In the genomic region with DNA sequence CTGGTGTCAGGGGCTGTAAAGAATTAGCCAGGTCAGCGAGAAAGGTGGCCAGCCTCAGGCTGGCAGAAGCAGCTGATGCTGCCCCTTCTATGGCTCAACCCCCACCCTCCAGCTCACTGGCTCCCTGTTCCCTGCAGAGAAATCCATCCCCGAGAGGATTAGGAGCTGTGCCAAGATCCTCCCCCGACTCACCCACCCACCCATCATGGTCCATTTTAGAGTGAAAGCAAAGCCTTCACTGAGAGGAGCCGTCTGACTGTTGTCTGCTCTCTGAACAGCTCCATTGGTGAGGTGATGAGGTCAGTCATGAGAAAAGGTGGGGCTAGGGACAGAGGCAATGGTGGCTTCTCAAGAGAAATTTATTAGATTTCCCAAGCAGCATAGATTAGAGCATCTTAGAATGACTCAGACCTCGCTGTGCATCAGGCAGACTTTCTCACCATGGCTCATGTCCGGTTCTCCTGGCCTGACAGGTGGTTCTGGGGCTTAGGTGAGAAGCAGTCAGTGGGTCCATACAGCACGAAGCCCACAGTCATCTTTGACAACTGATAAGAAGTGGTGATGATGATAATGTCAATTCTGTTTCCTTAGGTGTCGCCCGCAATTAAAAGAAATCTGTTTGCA, we compare ENCODE assay signal across 18 cellular contexts. TPM values are rescaled to one million over a fixed set of nuclear protein-coding genes. Genes with fewer than 3 reads are reported as not detected.
DNase-seq lines count a peak whose midpoint lies in the region; ATAC-seq and TF ChIP-seq lines count a peak whose summit lies in the region.
"Had no signal": no experiment of that assay in that cellular context is flagged by ENCODE, and none has a peak within 500 bp of the region (broad histone marks: within the 10 kb centered on the region; RNA-seq: fewer than 3 reads in every experiment).

No MANE protein-coding gene starts in this region.

- no peak for TF ChIP-seq POLR2A in gastrocnemius medialis (IDR thresholded peaks at IDR 0.05)

- no peak overlapping the region for H3K4me3 Mint-ChIP-seq in activated CD4-positive, alpha-beta memory T cell treated with anti-CD3 and anti-CD28 coated beads for 36 hours
- H3K4me3 Mint-ChIP-seq: stimulated activated naive CD8-positive, alpha-beta T cell treated with anti-CD3 and anti-CD28 coated beads, Interleukin-15, Interleukin-2, amounts not matched to agents 100 ng/mL and 50 ng/mL, for 24 hours had no signal

- H3K4me1 Mint-ChIP-seq in activated CD4-positive, alpha-beta memory T cell treated with anti-CD3 and anti-CD28 coated beads for 36 hours (ENCODE audit: low read depth), result no peaks in the 10 kb centered on the region

- no peaks in the 10 kb centered on the region for H3K9me3 Mint-ChIP-seq in activated CD4-positive, alpha-beta memory T cell treated with anti-CD3 and anti-CD28 coated beads for 36 hours
- H3K9me3 Mint-ChIP-seq: stimulated activated naive CD8-positive, alpha-beta T cell treated with anti-CD3 and anti-CD28 coated beads, Interleukin-15, Interleukin-2, amounts not matched to agents 100 ng/mL and 50 ng/mL, for 24 hours had no signal

- peaks cover 64 to 75% of the 10 kb centered on the region in 2 donors for H3K4me1 ChIP-seq in gastrocnemius medialis
- H3K4me1 ChIP-seq: foreskin keratinocyte, sigmoid colon, uterus had no signal

- no peak overlapping the region for H3K27ac Mint-ChIP-seq in activated CD4-positive, alpha-beta memory T cell treated with anti-CD3 and anti-CD28 coated beads for 36 hours
- H3K27ac Mint-ChIP-seq: stimulated activated naive CD8-positive, alpha-beta T cell treated with anti-CD3 and anti-CD28 coated beads, Interleukin-15, Interleukin-2, amounts not matched to agents 100 ng/mL and 50 ng/mL, for 24 hours had no signal

- H3K9me3 ChIP-seq in gastrocnemius medialis, result no peaks in the 10 kb centered on the region
- H3K9me3 ChIP-seq: A549, sigmoid colon, uterus had no signal

- peak; percentile 32 for DNase-seq in NCI-H345 (lab: John Stamatoyannopoulos, UW)
- no peak for DNase-seq in NCI-H345 treated with DMSO at 0.1 percent for 48 hours (lab: John Stamatoyannopoulos, UW; ENCODE audit: unreplicated experiment)
- peak; percentile 89 to 95 for DNase-seq in NCI-H2081 (lab: John Stamatoyannopoulos, UW)
- peak; percentile 77 for DNase-seq in amniotic epithelial cell (ENCODE audit: low read depth)
- no peak for DNase-seq in gastrocnemius medialis
- DNase-seq in activated CD4-positive, alpha-beta memory T cell treated with anti-CD3 and anti-CD28 coated beads for 36 hours, result no peak
- DNase-seq: activated effector memory CD4-positive, alpha-beta T cell treated with Interleukin-2 at 50 U/mL for 16 hours; foreskin keratinocyte; NCI-H1048; sigmoid colon; uterus had no signal

- ATAC-seq in gastrocnemius medialis (peak in 1 of 2 donors; percentile 5), GM19397 (IDR thresholded peaks at IDR 0.05; ENCODE audit: unreplicated experiment) (no peak), HG03095 (IDR thresholded peaks at IDR 0.05; ENCODE audit: unreplicated experiment) (no peak)
- ATAC-seq: A549, foreskin keratinocyte had no signal

- H3K36me3 Mint-ChIP-seq in activated CD4-positive, alpha-beta memory T cell treated with anti-CD3 and anti-CD28 coated beads for 36 hours, result peaks cover 7% of the 10 kb centered on the region

- in situ Hi-C loops in gastrocnemius medialis (cut with MboI; ENCODE audit: low sequenced_read_pairs in 4 of 4), result no loop called here

- no peaks in the 10 kb centered on the region for H3K27me3 ChIP-seq in gastrocnemius medialis
- H3K27me3 ChIP-seq: foreskin keratinocyte, sigmoid colon, uterus had no signal

- no peaks in the 10 kb centered on the region for H3K36me3 ChIP-seq in gastrocnemius medialis
- H3K36me3 ChIP-seq: uterus had no signal

- H3K4me3 ChIP-seq in gastrocnemius medialis, result no peak overlapping the region
- H3K4me3 ChIP-seq: A549, sigmoid colon, SK-N-MC, uterus had no signal

- no peak for TF ChIP-seq CTCF in gastrocnemius medialis (IDR thresholded peaks at IDR 0.05 in 4 of 5, conservative IDR thresholded peaks at IDR 0.05 in 1 of 5)

- POLR2A ChIA-PET in activated CD4-positive, alpha-beta memory T cell treated with anti-CD3 and anti-CD28 coated beads for 36 hours (lab: Charles Lee), result no interaction called here

- H3K27ac ChIP-seq in gastrocnemius medialis, result peak overlapping the region; percentile 7 to 82 (median 72)
- H3K27ac ChIP-seq: A549, foreskin keratinocyte, sigmoid colon, SK-N-MC, uterus had no signal

- no peaks in the 10 kb centered on the region for H3K27me3 Mint-ChIP-seq in activated CD4-positive, alpha-beta memory T cell treated with anti-CD3 and anti-CD28 coated beads for 36 hours
- H3K27me3 Mint-ChIP-seq: stimulated activated naive CD8-positive, alpha-beta T cell treated with anti-CD3 and anti-CD28 coated beads, Interleukin-15, Interleukin-2, amounts not matched to agents 100 ng/mL and 50 ng/mL, for 24 hours had no signal

- CTCF ChIA-PET in activated CD4-positive, alpha-beta memory T cell treated with anti-CD3 and anti-CD28 coated beads for 36 hours (lab: Charles Lee), result interaction anchor here (1.2 kb wide), 1 partner anchor 13 kb away, joined by 4 read pairs; no protein-coding TSS in a partner anchor

- intact Hi-C loops in gastrocnemius medialis (cut with DNase I; ENCODE audit: low total_unique reads), result loop anchor here (5.0 kb wide), 1 partner anchor 94 kb away; no protein-coding TSS in a partner anchor
- intact Hi-C loops in activated CD4-positive, alpha-beta memory T cell treated with anti-CD3 and anti-CD28 coated beads for 36 hours (cut with micrococcal nuclease), result no loop called here

RNA-seq across cellular contexts. Expression of a gene that starts 24.9 kb away (rescaled TPM):
- not detected for total RNA-seq in gastrocnemius medialis
- total RNA-seq in activated CD4-positive, alpha-beta memory T cell treated with anti-CD3 and anti-CD28 coated beads for 36 hours, result not detected
- total RNA-seq: foreskin keratinocyte, H1, lung microvascular endothelial cell, sigmoid colon had no signal

RNA-seq across cellular contexts. Expression of a gene that starts 39.5 kb away (rescaled TPM):
- not detected for total RNA-seq in gastrocnemius medialis
- total RNA-seq in activated CD4-positive, alpha-beta memory T cell treated with anti-CD3 and anti-CD28 coated beads for 36 hours, result not detected
- total RNA-seq: foreskin keratinocyte, H1, lung microvascular endothelial cell, sigmoid colon, uterus had no signal

Comparison
In these comparisons a context has a peak if more than half of its experiments do, and no peak if none do; other contexts are left out.
1. DNase-seq: peak in NCI-H345 (single experiment), NCI-H2081 (2 of 2) and amniotic epithelial cell (single experiment); none in NCI-H345 treated with DMSO at 0.1 percent for 48 hours (single experiment), gastrocnemius medialis (0 of 2) and activated CD4-positive, alpha-beta memory T cell treated with anti-CD3 and anti-CD28 coated beads for 36 hours (single experiment).